ENCODE assay signal across 15 cellular contexts in genomic region chr1:1067284-1068076, GRCh38. TPM values are rescaled to one million over a fixed set of nuclear protein-coding genes. Genes with fewer than 3 reads are reported as not detected.
DNase-seq lines count a peak whose midpoint lies in the region; ATAC-seq and TF ChIP-seq lines count a peak whose summit lies in the region.
"Had no signal": no experiment of that assay in that cellular context is flagged by ENCODE, and none has a peak within 500 bp of the region (broad histone marks: within the 10 kb centered on the region; RNA-seq: fewer than 3 reads in every experiment).

No MANE protein-coding gene starts in this region.

- TF ChIP-seq CTCF in colonic mucosa (IDR thresholded peaks at IDR 0.05) (no peak), lower leg skin (IDR thresholded peaks at IDR 0.05) (no peak)

- no peak overlapping the region for H2BK5ac ChIP-seq in trophoblast cell (ENCODE audit: low read depth, low read length, poor library complexity)

- peaks cover 3% of the 10 kb centered on the region for H3K27me3 Mint-ChIP-seq in activated CD8-positive, alpha-beta memory T cell treated with anti-CD3 and anti-CD28 coated beads, Interleukin-2, amount 10 ng/mL, durations not matched to agents 7 days and 5 days
- H3K27me3 Mint-ChIP-seq in IgD-negative memory B cell = peaks cover 2% of the 10 kb centered on the region

- H3K36me3 ChIP-seq in colonic mucosa (no peaks in the 10 kb centered on the region), trophoblast cell (ENCODE audit: control insufficient read depth in 1 of 2, insufficient read depth in 2 of 2, low read length in 2 of 2) (no peaks in the 10 kb centered on the region), GM23248 (ENCODE audit: low read depth) (no peaks in the 10 kb centered on the region)
- H3K36me3 ChIP-seq: gastrocnemius medialis had no signal

- peak overlapping the region; percentile 73 for H3K4me3 Mint-ChIP-seq in activated CD8-positive, alpha-beta memory T cell treated with anti-CD3 and anti-CD28 coated beads, Interleukin-2, amount 10 ng/mL, durations not matched to agents 7 days and 5 days
- peak overlapping the region in 1 of 4 donors; percentile 76 for H3K4me3 Mint-ChIP-seq in IgD-negative memory B cell

- no peaks in the 10 kb centered on the region for H3K9me3 ChIP-seq in colonic mucosa
- peaks cover 5% of the 10 kb centered on the region for H3K9me3 ChIP-seq in trophoblast cell (ENCODE audit: insufficient read depth, low read depth, low read length)
- no peaks in the 10 kb centered on the region for H3K9me3 ChIP-seq in GM23248 (ENCODE audit: low read depth)
- H3K9me3 ChIP-seq: gastrocnemius medialis had no signal

- no peak overlapping the region for H3K4ac ChIP-seq in trophoblast cell (ENCODE audit: low read depth, low read length)

- H3K4me2 ChIP-seq in trophoblast cell (ENCODE audit: low read length) = no peak overlapping the region
- H3K4me2 ChIP-seq in GM23248 (ENCODE audit: unreplicated experiment) = no peak overlapping the region

- H3K27ac ChIP-seq in colonic mucosa = peak overlapping the region; percentile 27
- H3K27ac ChIP-seq in trophoblast cell (ENCODE audit: low read depth, low read length) = no peak overlapping the region
- no peak overlapping the region for H3K27ac ChIP-seq in GM23248
- H3K27ac ChIP-seq: gastrocnemius medialis, KMS-11 had no signal

- no peak overlapping the region for H3K27ac Mint-ChIP-seq in activated CD8-positive, alpha-beta memory T cell treated with anti-CD3 and anti-CD28 coated beads, Interleukin-2, amount 10 ng/mL, durations not matched to agents 7 days and 5 days
- peak overlapping the region in 2 of 3 donors; percentile 46 to 83 for H3K27ac Mint-ChIP-seq in IgD-negative memory B cell
- H3K27ac Mint-ChIP-seq: HFFc6 had no signal

- no peak overlapping the region for H2AK5ac ChIP-seq in trophoblast cell (ENCODE audit: low read length)

- no peaks in the 10 kb centered on the region for H3F3A ChIP-seq in GM23248 (ENCODE audit: insufficient read depth)

- no peak overlapping the region for H2BK12ac ChIP-seq in trophoblast cell (ENCODE audit: low read length)

- CTCF ChIA-PET in activated CD8-positive, alpha-beta memory T cell treated with anti-CD3 and anti-CD28 coated beads, Interleukin-2, amount 10 ng/mL, durations not matched to agents 7 days and 5 days (lab: Charles Lee) = interaction anchor here (1.4 to 1.9 kb wide), 2 partner anchors 8 to 27 kb away, joined by 4 to 6 read pairs; no protein-coding TSS in a partner anchor

- intact Hi-C loops in colonic mucosa (cut with DNase I) (no loop called here), lower leg skin (cut with DNase I; ENCODE audit: low total_unique reads) (no loop called here)

- no peak overlapping the region for H3K18ac ChIP-seq in trophoblast cell (ENCODE audit: low read length)

- H4K20me1 ChIP-seq in GM23248 (ENCODE audit: insufficient read depth) = no peaks in the 10 kb centered on the region

- no peaks in the 10 kb centered on the region for H3K9me3 Mint-ChIP-seq in activated CD8-positive, alpha-beta memory T cell treated with anti-CD3 and anti-CD28 coated beads, Interleukin-2, amount 10 ng/mL, durations not matched to agents 7 days and 5 days (ENCODE audit: low read depth)
- H3K9me3 Mint-ChIP-seq in IgD-negative memory B cell = no peaks in the 10 kb centered on the region
- H3K9me3 Mint-ChIP-seq: HFFc6 had no signal

- no peak overlapping the region for H3K23ac ChIP-seq in trophoblast cell (ENCODE audit: low read length)

- no peak for ATAC-seq in activated CD8-positive, alpha-beta memory T cell treated with anti-CD3 and anti-CD28 coated beads, Interleukin-2, amount 10 ng/mL, durations not matched to agents 7 days and 5 days
- ATAC-seq in GM19397 (IDR thresholded peaks at IDR 0.05; ENCODE audit: unreplicated experiment) = no peak
- ATAC-seq: gastrocnemius medialis had no signal

- H3K4me1 ChIP-seq in colonic mucosa (peaks cover 8% of the 10 kb centered on the region), trophoblast cell (ENCODE audit: control insufficient read depth in 1 of 2, insufficient read depth in 2 of 2, low read length in 2 of 2) (peaks cover 34 to 39% of the 10 kb centered on the region in 2 experiments), GM23248 (ENCODE audit: insufficient read depth) (no peaks in the 10 kb centered on the region)

- H3K27me3 ChIP-seq in colonic mucosa = peaks cover 13% of the 10 kb centered on the region
- no peaks in the 10 kb centered on the region for H3K27me3 ChIP-seq in trophoblast cell (ENCODE audit: insufficient read depth, low read length)
- H3K27me3 ChIP-seq in GM23248 (replicated peaks; ENCODE audit: insufficient read depth) = no peaks in the 10 kb centered on the region

- H4K91ac ChIP-seq in trophoblast cell (ENCODE audit: low read depth, low read length) = no peak overlapping the region

- in situ Hi-C loops in GM23248 (cut with MboI) = no loop called here

- H3K4me1 Mint-ChIP-seq in activated CD8-positive, alpha-beta memory T cell treated with anti-CD3 and anti-CD28 coated beads, Interleukin-2, amount 10 ng/mL, durations not matched to agents 7 days and 5 days = peaks cover 27% of the 10 kb centered on the region
- H3K4me1 Mint-ChIP-seq in IgD-negative memory B cell = peaks cover 4 to 12% (median 8%) of the 10 kb centered on the region in 3 donors

- no peaks in the 10 kb centered on the region for H3K9me2 ChIP-seq in GM23248 (ENCODE audit: insufficient read depth)

- H3K79me2 ChIP-seq in trophoblast cell (ENCODE audit: control insufficient read depth, insufficient read depth, low read length, poor library complexity) (peaks cover 2% of the 10 kb centered on the region), GM23248 (ENCODE audit: insufficient read depth) (no peaks in the 10 kb centered on the region)

- H2BK120ac ChIP-seq in trophoblast cell (ENCODE audit: insufficient read depth, low read length, poor library complexity) = no peak overlapping the region

- no peak for TF ChIP-seq POLR2A in lower leg skin (IDR thresholded peaks at IDR 0.05)

- no peak overlapping the region for H4K8ac ChIP-seq in trophoblast cell (ENCODE audit: low read depth, low read length)

- no peak overlapping the region for H4K12ac ChIP-seq in trophoblast cell (ENCODE audit: low read depth, low read length)

- peaks cover 21% of the 10 kb centered on the region for H3K79me1 ChIP-seq in trophoblast cell (ENCODE audit: low read length)

- no peak for DNase-seq in activated CD8-positive, alpha-beta memory T cell treated with anti-CD3 and anti-CD28 coated beads, Interleukin-2, amount 10 ng/mL, durations not matched to agents 7 days and 5 days
- no peak for DNase-seq in activated CD8-positive, alpha-beta memory T cell treated with anti-CD3 and anti-CD28 coated beads for 24 hours
- DNase-seq in colonic mucosa (no peak), trophoblast cell (peak; percentile 69 to 80), lower leg skin (ENCODE audit: low spot score in 2 of 2) (no peak), GM23248 (no peak)
- DNase-seq: effector CD4-positive, alpha-beta T cell; gastrocnemius medialis; HFFc6; kidney glomerular epithelial cell; occipital lobe; T-helper 9 cell had no signal

- H3K9ac ChIP-seq in colonic mucosa (ENCODE audit: low read depth in 2 of 2, low read length in 2 of 2) (peak overlapping the region in 1 of 2 donors; percentile 59), trophoblast cell (ENCODE audit: low read length) (no peak overlapping the region), GM23248 (no peak overlapping the region)
- H3K9ac ChIP-seq: KMS-11 had no signal

- H3K14ac ChIP-seq in trophoblast cell (ENCODE audit: low read length) = no peak overlapping the region

- no peak overlapping the region for H2AFZ ChIP-seq in trophoblast cell (ENCODE audit: insufficient read depth, low read length, poor library complexity)
- H2AFZ ChIP-seq in GM23248 = no peak overlapping the region

- no peaks in the 10 kb centered on the region for H3K36me3 Mint-ChIP-seq in activated CD8-positive, alpha-beta memory T cell treated with anti-CD3 and anti-CD28 coated beads, Interleukin-2, amount 10 ng/mL, durations not matched to agents 7 days and 5 days
- no peaks in the 10 kb centered on the region for H3K36me3 Mint-ChIP-seq in IgD-negative memory B cell

- WGBS in trophoblast cell (ENCODE audit: extremely low coverage, insufficient coverage, insufficient read length) = no CpG with 5 or more reads among the region's 70 CpGs
- 58 to 71% methylated on average over 52 to 69 of the region's 70 CpGs for WGBS in lower leg skin, 2 donors
- WGBS in GM23248 (ENCODE audit: low coverage in 1 of 2, low lambda C conversion rate in 2 of 2, missing lambda C conversion rate in 2 of 2), 2 experiments = 79 to 85% methylated on average over 40 to 66 of the region's 70 CpGs

- H3K4me3 ChIP-seq in colonic mucosa = peak overlapping the region; percentile 38
- no peak overlapping the region for H3K4me3 ChIP-seq in trophoblast cell (ENCODE audit: low read depth, low read length)
- no peak overlapping the region for H3K4me3 ChIP-seq in lower leg skin (ENCODE audit: low read depth, poor library complexity, severe bottlenecking)
- H3K4me3 ChIP-seq in GM23248 = no peak overlapping the region

RNA-seq across cellular contexts. Expression of gene RNF223, which starts 6.6 kb away (rescaled TPM):
- not detected for total RNA-seq in activated CD8-positive, alpha-beta memory T cell treated with anti-CD3 and anti-CD28 coated beads, Interleukin-2, amount 10 ng/mL, durations not matched to agents 7 days and 5 days
- polyA plus RNA-seq in IgD-negative memory B cell = not detected
- total RNA-seq in colonic mucosa = 1 to 10 TPM; 5.1 to 5.7 TPM
- 3.2 and 3.4 TPM in 2 replicates for polyA plus RNA-seq in trophoblast cell (2013)
- 10 to 100 TPM in 2 of 4 donors, 1 to 10 TPM in 2; 9.4 to 19.5 (median 10.5) TPM for total RNA-seq in lower leg skin
- total RNA-seq in GM23248 (2014; rRNA removed; shearing (Covaris generic)) = not detected in 2 replicates
- polyA plus RNA-seq in GM23248 (2016; fragmentation: Nextera tagmentation; extraction: Ambion mirVana) = not detected in 2 replicates
- total RNA-seq: gastrocnemius medialis, HFFc6, occipital lobe had no signal

RNA-seq across cellular contexts. Expression of gene AGRN, which starts 47.6 kb away (rescaled TPM):
- 10 to 100 TPM; 29.3 to 32.8 TPM for total RNA-seq in activated CD8-positive, alpha-beta memory T cell treated with anti-CD3 and anti-CD28 coated beads, Interleukin-2, amount 10 ng/mL, durations not matched to agents 7 days and 5 days
- 0.05 TPM for polyA plus RNA-seq in IgD-negative memory B cell
- total RNA-seq in colonic mucosa = 100 to 1,000 TPM in 1 of 2 donors, 10 to 100 TPM in 1; 68.1 to 106 TPM
- 92.6 and 100 TPM in 2 replicates for polyA plus RNA-seq in trophoblast cell (2013)
- 10 to 100 TPM; 36.9 to 55.8 (median 54.6) TPM for total RNA-seq in lower leg skin
- total RNA-seq in GM23248 (2014; rRNA removed; shearing (Covaris generic)) = 43.2 and 55.1 TPM in 2 replicates
- polyA plus RNA-seq in GM23248 (2016; fragmentation: Nextera tagmentation; extraction: Ambion mirVana) = 1.4 and 1.8 TPM in 2 replicates

RNA-seq across cellular contexts. Expression of gene C1orf159, which starts 48.4 kb away (rescaled TPM):
- 10 to 100 TPM; 22.9 to 23.6 TPM for total RNA-seq in activated CD8-positive, alpha-beta memory T cell treated with anti-CD3 and anti-CD28 coated beads, Interleukin-2, amount 10 ng/mL, durations not matched to agents 7 days and 5 days
- polyA plus RNA-seq in IgD-negative memory B cell (7.9 TPM), GM23248 (2016; fragmentation: Nextera tagmentation; extraction: Ambion mirVana) (11.0 and 11.4 TPM in 2 replicates)
- total RNA-seq in colonic mucosa (10 to 100 TPM; 18.9 to 36.0 TPM), lower leg skin (10 to 100 TPM; 16.1 to 36.0 (median 21.5) TPM)
- polyA plus RNA-seq in trophoblast cell (2013) = 12.1 and 12.5 TPM in 2 replicates
- 5.2 and 13.1 TPM in 2 replicates for total RNA-seq in GM23248 (2014; rRNA removed; shearing (Covaris generic))

RNA-seq across cellular contexts. Expression of gene ISG15, which starts 54.2 kb away (rescaled TPM):
- 100 to 1,000 TPM; 432 to 986 TPM for total RNA-seq in activated CD8-positive, alpha-beta memory T cell treated with anti-CD3 and anti-CD28 coated beads, Interleukin-2, amount 10 ng/mL, durations not matched to agents 7 days and 5 days
- polyA plus RNA-seq in IgD-negative memory B cell (191 TPM), GM23248 (2016; fragmentation: Nextera tagmentation; extraction: Ambion mirVana) (77.0 and 85.7 TPM in 2 replicates)
- total RNA-seq in colonic mucosa (10 to 100 TPM; 21.9 to 25.2 TPM), lower leg skin (10 to 100 TPM in 1 of 4 donors, 1 to 10 TPM in 3; 3.6 to 12.9 (median 6.0) TPM)
- polyA plus RNA-seq in trophoblast cell (2013) = 69.0 and 69.9 TPM in 2 replicates
- 41.2 and 49.1 TPM in 2 replicates for total RNA-seq in GM23248 (2014; rRNA removed; shearing (Covaris generic))

Comparison
In these comparisons a context has a peak if more than half of its experiments do, and no peak if none do; other contexts are left out.
1. DNase-seq: peak in trophoblast cell (2 of 2); none in activated CD8-positive, alpha-beta memory T cell treated with anti-CD3 and anti-CD28 coated beads, Interleukin-2, amount 10 ng/mL, durations not matched to agents 7 days and 5 days (single experiment), activated CD8-positive, alpha-beta memory T cell treated with anti-CD3 and anti-CD28 coated beads for 24 hours (single experiment), colonic mucosa (single experiment), lower leg skin (0 of 2) and GM23248 (single experiment).